In genomic region chr6:13808806-13809205, GRCh38 we compare ENCODE assay signal across 32 cellular contexts.
"Had no signal": no experiment of that assay in that cellular context is flagged by ENCODE, and none has a peak within 500 bp of the region (broad histone marks: within the 10 kb centered on the region; RNA-seq: fewer than 3 reads in every experiment).

No MANE protein-coding gene starts in this region.

- H3K27me3 ChIP-seq: adrenal gland, body of pancreas, brain microvascular endothelial cell, breast epithelium had no signal

- H3K36me3 ChIP-seq: brain microvascular endothelial cell, breast epithelium had no signal

- H3K27ac ChIP-seq: adrenal gland, body of pancreas, brain microvascular endothelial cell, breast epithelium, VCaP had no signal

- H3K27me3 Mint-ChIP-seq: activated B cell treated with CpG ODN at 0.5 μM for 24 hours; activated CD4-positive, alpha-beta memory T cell treated with anti-CD3 and anti-CD28 coated beads for 36 hours; activated CD4-positive, alpha-beta T cell treated with anti-CD3 and anti-CD28 coated beads, Interleukin-2, amount 10 ng/mL, durations not matched to agents 24 days and 14 days; activated CD8-positive, alpha-beta T cell treated with anti-CD3 and anti-CD28 coated beads for 36 hours; activated naive CD8-positive, alpha-beta T cell treated with anti-CD3 and anti-CD28 coated beads for 36 hours; activated T-cell treated with anti-CD3 and anti-CD28 coated beads, Interleukin-2, amount 50 U/mL, for 24 hours; activated T-helper 17 cell treated with anti-CD3 and anti-CD28 coated beads, Interleukin-2, amount 50 U/mL, for 72 hours; T-cell had no signal

- DNase-seq: activated B cell treated with CpG ODN at 0.5 μM for 24 hours; activated CD4-positive, alpha-beta memory T cell treated with anti-CD3 and anti-CD28 coated beads for 36 hours; activated CD4-positive, alpha-beta T cell treated with anti-CD3 and anti-CD28 coated beads for 4 hours; activated CD4-positive, alpha-beta T cell treated with anti-CD3 and anti-CD28 coated beads, Interleukin-2, amount 10 ng/mL, durations not matched to agents 24 days and 14 days; activated CD4-positive, alpha-beta T cell treated with anti-CD3 and anti-CD28 coated beads, Interleukin-2, amount 50 U/mL, for 1 hour; activated CD4-positive, alpha-beta T cell treated with anti-CD3 and anti-CD28 coated beads, Interleukin-2, amount 50 U/mL, for 4 hours; activated CD4-positive, CD25-positive, alpha-beta regulatory T cell treated with anti-CD3 and anti-CD28 coated beads, Interleukin-2, amount 50 U/mL, for 72 hours; activated CD8-positive, alpha-beta memory T cell treated with anti-CD3 and anti-CD28 coated beads, Interleukin-2, amount 50 U/mL, for 4 hours; activated CD8-positive, alpha-beta T cell treated with anti-CD3 and anti-CD28 coated beads for 36 hours; activated effector memory CD4-positive, alpha-beta T cell treated with anti-CD3 and anti-CD28 coated beads, Interleukin-2, amount 50 U/mL, for 16 hours; activated gamma-delta T cell treated with Interleukin-2 at 50 U/mL for 16 hours; activated naive CD4-positive, alpha-beta T cell; activated naive CD4-positive, alpha-beta T cell treated with anti-CD3 and anti-CD28 coated beads for 36 hours; activated naive CD4-positive, alpha-beta T cell treated with anti-CD3 and anti-CD28 coated beads, Interleukin-2, amount 50 U/mL, for 16 hours; activated naive CD8-positive, alpha-beta T cell treated with anti-CD3 and anti-CD28 coated beads for 36 hours; activated T-cell treated with anti-CD3 and anti-CD28 coated beads, Interleukin-2, amount 50 U/mL, for 24 hours; activated T-cell treated with anti-CD3 and anti-CD28 coated beads, Interleukin-2, amount 50 U/mL, for 48 hours; adrenal gland; amniotic stem cell; aorta; body of pancreas; brain microvascular endothelial cell; central memory CD4-positive, alpha-beta T cell; T-cell; T-helper 2 cell; T-helper 9 cell had no signal

- H3K4me3 Mint-ChIP-seq: activated B cell treated with CpG ODN at 0.5 μM for 24 hours; activated CD4-positive, alpha-beta memory T cell treated with anti-CD3 and anti-CD28 coated beads for 36 hours; activated CD4-positive, alpha-beta T cell treated with anti-CD3 and anti-CD28 coated beads, Interleukin-2, amount 10 ng/mL, durations not matched to agents 24 days and 14 days; activated CD8-positive, alpha-beta T cell treated with anti-CD3 and anti-CD28 coated beads for 36 hours; activated naive CD4-positive, alpha-beta T cell treated with anti-CD3 and anti-CD28 coated beads for 36 hours; activated naive CD8-positive, alpha-beta T cell treated with anti-CD3 and anti-CD28 coated beads for 36 hours; activated T-cell treated with anti-CD3 and anti-CD28 coated beads, Interleukin-2, amount 50 U/mL, for 24 hours; activated T-helper 1 cell treated with anti-CD3 and anti-CD28 coated beads, Interleukin-12 subunit alpha, Interleukin-12 subunit beta, Interleukin-2, Interleukin-4 antibody, amounts not matched to agents 30 ng/mL and 10 ng/mL and 1 ng/mL, durations not matched to agents 14 hours and 24 hours and 36 hours; activated T-helper 17 cell treated with anti-CD3 and anti-CD28 coated beads, Interleukin-2, amount 50 U/mL, for 72 hours; T-cell; T-helper 2 cell treated with Interferon-gamma antibody and Interleukin-4, amounts not matched to agents 5 μg/mL and 100 μg/mL, for 36 hours had no signal

- H3K4me3 ChIP-seq: adrenal gland, body of pancreas, breast epithelium had no signal

- H3K27ac Mint-ChIP-seq: activated B cell treated with CpG ODN at 0.5 μM for 24 hours; activated CD4-positive, alpha-beta memory T cell treated with anti-CD3 and anti-CD28 coated beads for 36 hours; activated CD4-positive, alpha-beta T cell treated with anti-CD3 and anti-CD28 coated beads, Interleukin-2, amount 10 ng/mL, durations not matched to agents 24 days and 14 days; activated CD8-positive, alpha-beta T cell treated with anti-CD3 and anti-CD28 coated beads for 36 hours; activated naive CD4-positive, alpha-beta T cell treated with anti-CD3 and anti-CD28 coated beads for 36 hours; activated naive CD4-positive, alpha-beta T cell treated with anti-CD3 and anti-CD28 coated beads, Interleukin-2, amount 50 U/mL, for 72 hours; activated naive CD8-positive, alpha-beta T cell treated with anti-CD3 and anti-CD28 coated beads for 36 hours; activated T-cell treated with anti-CD3 and anti-CD28 coated beads, Interleukin-2, amount 50 U/mL, for 24 hours; activated T-helper 1 cell treated with anti-CD3 and anti-CD28 coated beads, Interleukin-12 subunit alpha, Interleukin-12 subunit beta, Interleukin-2, Interleukin-4 antibody, amounts not matched to agents 30 ng/mL and 10 ng/mL and 1 ng/mL, durations not matched to agents 14 hours and 24 hours and 36 hours; activated T-helper 17 cell treated with anti-CD3 and anti-CD28 coated beads, Interleukin-2, amount 50 U/mL, for 72 hours; T-cell; T-helper 2 cell treated with Interferon-gamma antibody and Interleukin-4, amounts not matched to agents 5 μg/mL and 100 μg/mL, for 36 hours had no signal

- H3K9me3 ChIP-seq: adrenal gland, body of pancreas, breast epithelium had no signal

- H3K9me3 Mint-ChIP-seq: activated B cell treated with CpG ODN at 0.5 μM for 24 hours; activated CD4-positive, alpha-beta memory T cell treated with anti-CD3 and anti-CD28 coated beads for 36 hours; activated CD4-positive, alpha-beta T cell treated with anti-CD3 and anti-CD28 coated beads, Interleukin-2, amount 10 ng/mL, durations not matched to agents 24 days and 14 days; activated CD8-positive, alpha-beta T cell treated with anti-CD3 and anti-CD28 coated beads for 36 hours; activated naive CD4-positive, alpha-beta T cell treated with anti-CD3 and anti-CD28 coated beads for 36 hours; activated naive CD4-positive, alpha-beta T cell treated with anti-CD3 and anti-CD28 coated beads, Interleukin-2, amount 50 U/mL, for 72 hours; activated naive CD8-positive, alpha-beta T cell treated with anti-CD3 and anti-CD28 coated beads for 36 hours; activated T-cell treated with anti-CD3 and anti-CD28 coated beads, Interleukin-2, amount 50 U/mL, for 24 hours; activated T-helper 1 cell treated with anti-CD3 and anti-CD28 coated beads, Interleukin-12 subunit alpha, Interleukin-12 subunit beta, Interleukin-2, Interleukin-4 antibody, amounts not matched to agents 30 ng/mL and 10 ng/mL and 1 ng/mL, durations not matched to agents 14 hours and 24 hours and 36 hours; activated T-helper 17 cell treated with anti-CD3 and anti-CD28 coated beads, Interleukin-2, amount 50 U/mL, for 72 hours; T-cell; T-helper 2 cell treated with Interferon-gamma antibody and Interleukin-4, amounts not matched to agents 5 μg/mL and 100 μg/mL, for 36 hours had no signal

- H3K4me1 ChIP-seq: breast epithelium had no signal

- ATAC-seq: activated CD8-positive, alpha-beta T cell treated with anti-CD3 and anti-CD28 coated beads for 36 hours; activated naive CD4-positive, alpha-beta T cell treated with anti-CD3 and anti-CD28 coated beads, Interleukin-2, amount 50 U/mL, for 72 hours; activated T-helper 17 cell treated with anti-CD3 and anti-CD28 coated beads, Interleukin-2, amount 50 U/mL, for 72 hours; body of pancreas; T-cell had no signal
